Comparison of ENCODE assay signal across 27 cellular contexts in genomic region chr18:10590412-10590811, GRCh38.
"Had no signal": no experiment of that assay in that cellular context is flagged by ENCODE, and none has a peak within 500 bp of the region (broad histone marks: within the 10 kb centered on the region; RNA-seq: fewer than 3 reads in every experiment).

No MANE protein-coding gene starts in this region.

- ATAC-seq: heart right ventricle; left cardiac atrium; left lung; naive thymus-derived CD8-positive, alpha-beta T cell; sciatic nerve; stimulated activated effector memory CD8-positive, alpha-beta T cell treated with anti-CD3 and anti-CD28 coated beads, Interleukin-12 subunit alpha, Interleukin-12 subunit beta, amount 100 ng/mL, for 72 hours; stimulated activated naive CD8-positive, alpha-beta T cell treated with anti-CD3 and anti-CD28 coated beads, Interleukin-15, Interleukin-2, amounts not matched to agents 100 U/mL and 50 U/mL, for 24 hours had no signal

- H3K4me3 ChIP-seq: coronary artery, esophagus muscularis mucosa, heart right ventricle, left lung, prostate gland, right atrium auricular region, testis, tibial artery had no signal

- H3K27ac ChIP-seq: coronary artery, esophagus muscularis mucosa, heart right ventricle, left lung, prostate gland, right atrium auricular region, testis, tibial artery had no signal

- H3K4me1 ChIP-seq: esophagus muscularis mucosa, prostate gland, right atrium auricular region, testis, tibial artery had no signal

- H3K9me3 ChIP-seq: esophagus muscularis mucosa, heart right ventricle, left lung, prostate gland, right atrium auricular region, testis, tibial artery had no signal

- H3K4me1 Mint-ChIP-seq: nephron progenitor cell; stimulated activated effector memory CD8-positive, alpha-beta T cell treated with anti-CD3 and anti-CD28 coated beads, Interleukin-12 subunit alpha, Interleukin-12 subunit beta, amount 100 ng/mL, for 72 hours had no signal

- H3K27ac Mint-ChIP-seq: naive thymus-derived CD8-positive, alpha-beta T cell; nephron progenitor cell; stimulated activated effector memory CD8-positive, alpha-beta T cell treated with anti-CD3 and anti-CD28 coated beads, Interleukin-12 subunit alpha, Interleukin-12 subunit beta, amount 100 ng/mL, for 72 hours; type B pancreatic cell had no signal

- H3K9me3 Mint-ChIP-seq: type B pancreatic cell had no signal

- H3K4me3 Mint-ChIP-seq: naive thymus-derived CD8-positive, alpha-beta T cell; nephron progenitor cell; stimulated activated effector memory CD8-positive, alpha-beta T cell treated with anti-CD3 and anti-CD28 coated beads, Interleukin-12 subunit alpha, Interleukin-12 subunit beta, amount 100 ng/mL, for 72 hours; type B pancreatic cell had no signal

- H3K36me3 Mint-ChIP-seq: stimulated activated effector memory CD8-positive, alpha-beta T cell treated with anti-CD3 and anti-CD28 coated beads, Interleukin-12 subunit alpha, Interleukin-12 subunit beta, amount 100 ng/mL, for 72 hours; type B pancreatic cell had no signal

- DNase-seq: dermis blood vessel endothelial cell; effector memory CD4-positive, alpha-beta T cell; foreskin melanocyte; glutamatergic neuron; heart right ventricle; hippocampal formation; left cardiac atrium; left lung; mammary epithelial cell; mesendoderm; midbrain; naive thymus-derived CD8-positive, alpha-beta T cell; nephron progenitor cell; nucleus accumbens; stimulated activated CD4-positive, alpha-beta T cell treated with anti-CD3 and anti-CD28 coated beads, Interleukin-2, amount 100 ng/mL, for 24 hours; stimulated activated CD4-positive, alpha-beta T cell treated with anti-CD3 and anti-CD28 coated beads, Interleukin-4, amount 100 ng/mL, for 24 hours; stimulated activated naive CD8-positive, alpha-beta T cell treated with anti-CD3 and anti-CD28 coated beads, Interleukin-15, Interleukin-2, amounts not matched to agents 100 U/mL and 50 U/mL, for 24 hours; substantia nigra; testis; tibial artery had no signal

- H3K36me3 ChIP-seq: esophagus muscularis mucosa, heart right ventricle, left lung, prostate gland, right atrium auricular region, tibial artery had no signal

- H3K27me3 Mint-ChIP-seq: type B pancreatic cell had no signal

- H3K27me3 ChIP-seq: esophagus muscularis mucosa, heart right ventricle, left lung, right atrium auricular region, testis, tibial artery had no signal
